In genomic region chr2:225660262-225661091, GRCh38 we compare ENCODE assay signal across 9 cellular contexts.
DNase-seq lines count a peak whose midpoint lies in the region; ATAC-seq, FAIRE-seq and TF ChIP-seq lines count a peak whose summit lies in the region.
"Had no signal": no experiment of that assay in that cellular context is flagged by ENCODE, and none has a peak within 500 bp of the region (broad histone marks: within the 10 kb centered on the region; RNA-seq: fewer than 3 reads in every experiment).

No MANE protein-coding gene starts in this region.

- peak; percentile 60 to 64 for ATAC-seq in CD4-positive, CD25-positive, alpha-beta regulatory T cell (ENCODE audit: low read depth in 2 of 2)
- ATAC-seq in HG03378 (IDR thresholded peaks at IDR 0.05; ENCODE audit: unreplicated experiment): peak; percentile 87
- peak; percentile 82 for ATAC-seq in memory B cell (ENCODE audit: low read depth)

- H3K4me1 Mint-ChIP-seq in CD4-positive, CD25-positive, alpha-beta regulatory T cell: no peaks in the 10 kb centered on the region
- H3K4me1 Mint-ChIP-seq in memory B cell: no peaks in the 10 kb centered on the region
- H3K4me1 Mint-ChIP-seq: activated naive CD4-positive, alpha-beta T cell treated with anti-CD3 and anti-CD28 coated beads, Interleukin-2, amount 50 U/mL, for 24 hours had no signal

- H3K27me3 Mint-ChIP-seq in CD4-positive, CD25-positive, alpha-beta regulatory T cell: peaks cover 8% of the 10 kb centered on the region
- peaks cover 18% of the 10 kb centered on the region for H3K27me3 Mint-ChIP-seq in memory B cell

- H3K36me3 ChIP-seq in CD4-positive, CD25-positive, alpha-beta regulatory T cell (ENCODE audit: control insufficient read depth, insufficient read depth, low read length): no peaks in the 10 kb centered on the region

- intact Hi-C loops in dorsolateral prefrontal cortex (cut with DNase I): loop anchor here (2.0 to 10.0 kb wide), 3 partner anchors 538 to 1306 kb away; no protein-coding TSS in a partner anchor

- no peaks in the 10 kb centered on the region for H3K9me3 ChIP-seq in CD4-positive, CD25-positive, alpha-beta regulatory T cell (ENCODE audit: control insufficient read depth in 2 of 2, low read length in 2 of 2)

- no peak for FAIRE-seq in GM19239 (lab: Jason Lieb, UNC)

- no peaks in the 10 kb centered on the region for H3K27me3 ChIP-seq in CD4-positive, CD25-positive, alpha-beta regulatory T cell (ENCODE audit: control insufficient read depth, insufficient read depth, low read length)
- H3K27me3 ChIP-seq in dorsolateral prefrontal cortex: no peaks in the 10 kb centered on the region

- peak overlapping the region in 1 of 3 donors; percentile 34 for H3K27ac Mint-ChIP-seq in CD4-positive, CD25-positive, alpha-beta regulatory T cell
- H3K27ac Mint-ChIP-seq in memory B cell: no peak overlapping the region
- H3K27ac Mint-ChIP-seq: activated naive CD4-positive, alpha-beta T cell treated with anti-CD3 and anti-CD28 coated beads, Interleukin-2, amount 50 U/mL, for 24 hours had no signal

- H3K27ac ChIP-seq in CD4-positive, CD25-positive, alpha-beta regulatory T cell (ENCODE audit: insufficient read depth, low read length, poor library complexity, severe bottlenecking): no peak overlapping the region
- H3K27ac ChIP-seq in dorsolateral prefrontal cortex: no peak overlapping the region

- peak; percentile 77 to 97 (median 90) for TF ChIP-seq CTCF in dorsolateral prefrontal cortex (IDR thresholded peaks at IDR 0.05 in 54 of 56, conservative IDR thresholded peaks at IDR 0.05 in 2 of 56; ENCODE audit: low read depth in 1 of 56, partially characterized antibody in 56 of 56)

- peak; percentile 33 to 68 (median 54) for DNase-seq in CD4-positive, CD25-positive, alpha-beta regulatory T cell
- peak; percentile 46 for DNase-seq in GM19239 (ENCODE audit: insufficient read length, low spot score)
- peak; percentile 45 for DNase-seq in NCI-H510A (lab: John Stamatoyannopoulos, UW)
- DNase-seq in activated CD4-positive, alpha-beta T cell treated with anti-CD3 and anti-CD28 coated beads, Interleukin-2, amount 50 U/mL, for 1 hour: peak; percentile 75
- peak; percentile 73 to 92 (median 80) for DNase-seq in dorsolateral prefrontal cortex
- peak; percentile 65 to 69 for DNase-seq in memory B cell (ENCODE audit: low spot score in 2 of 2)
- DNase-seq in stimulated activated CD8-positive, alpha-beta memory T cell treated with anti-CD3 and anti-CD28 coated beads, Interleukin-15, amount 100 ng/mL, for 48 hours (ENCODE audit: low read depth in 2 of 2): peak; percentile 34 to 35

- no peaks in the 10 kb centered on the region for H3K9me3 Mint-ChIP-seq in CD4-positive, CD25-positive, alpha-beta regulatory T cell
- H3K9me3 Mint-ChIP-seq in memory B cell: no peaks in the 10 kb centered on the region
- H3K9me3 Mint-ChIP-seq: activated naive CD4-positive, alpha-beta T cell treated with anti-CD3 and anti-CD28 coated beads, Interleukin-2, amount 50 U/mL, for 24 hours had no signal

- H3K4me1 ChIP-seq in CD4-positive, CD25-positive, alpha-beta regulatory T cell (ENCODE audit: control insufficient read depth, insufficient read depth, low read length, poor library complexity, severe bottlenecking): no peaks in the 10 kb centered on the region

- no peak overlapping the region for H3K4me3 Mint-ChIP-seq in CD4-positive, CD25-positive, alpha-beta regulatory T cell
- H3K4me3 Mint-ChIP-seq in memory B cell: no peak overlapping the region
- H3K4me3 Mint-ChIP-seq: activated naive CD4-positive, alpha-beta T cell treated with anti-CD3 and anti-CD28 coated beads, Interleukin-2, amount 50 U/mL, for 24 hours had no signal

- H3K36me3 Mint-ChIP-seq in CD4-positive, CD25-positive, alpha-beta regulatory T cell: no peaks in the 10 kb centered on the region
- H3K36me3 Mint-ChIP-seq in memory B cell: no peaks in the 10 kb centered on the region
- H3K36me3 Mint-ChIP-seq: activated naive CD4-positive, alpha-beta T cell treated with anti-CD3 and anti-CD28 coated beads, Interleukin-2, amount 50 U/mL, for 24 hours had no signal

- no peak overlapping the region for H3K4me3 ChIP-seq in CD4-positive, CD25-positive, alpha-beta regulatory T cell (ENCODE audit: low read depth, low read length)
- no peak overlapping the region for H3K4me3 ChIP-seq in dorsolateral prefrontal cortex
